18 cellular contexts compared by ENCODE assay signal in genomic region chr3:48692551-48692950, GRCh38. TPM values are rescaled to one million over a fixed set of nuclear protein-coding genes. Genes with fewer than 3 reads are reported as not detected.
DNase-seq lines count a peak whose midpoint lies in the region; ATAC-seq and TF ChIP-seq lines count a peak whose summit lies in the region.
"Had no signal": no experiment of that assay in that cellular context is flagged by ENCODE, and none has a peak within 500 bp of the region (broad histone marks: within the 10 kb centered on the region; RNA-seq: fewer than 3 reads in every experiment).

No MANE protein-coding gene starts in this region.

- no peak for TF ChIP-seq CTCF in left ventricle myocardium inferior (IDR thresholded peaks at IDR 0.05; ENCODE audit: borderline replicate concordance)
- TF ChIP-seq CTCF in heart right ventricle (IDR thresholded peaks at IDR 0.05), result no peak
- no peak for TF ChIP-seq CTCF in epithelial cell of esophagus (IDR thresholded peaks at IDR 0.05; ENCODE audit: insufficient read depth, low read depth, low read length, missing control alignments)
- no peak for TF ChIP-seq CTCF in parathyroid adenoma (IDR thresholded peaks at IDR 0.05)

- H3K36me3 ChIP-seq in left ventricle myocardium inferior (peaks cover 78% of the 10 kb centered on the region), heart right ventricle (peaks cover 0 to 89% (median 58%) of the 10 kb centered on the region in 9 donors), parathyroid adenoma (ENCODE audit: control insufficient read depth, insufficient read depth, low read length) (no peaks in the 10 kb centered on the region), aorta (ENCODE audit: control insufficient read depth in 1 of 2, insufficient read depth in 2 of 2, low read length in 1 of 2) (peaks cover 7 to 12% of the 10 kb centered on the region in 2 donors)

- no peaks in the 10 kb centered on the region for H3K9me3 ChIP-seq in left ventricle myocardium inferior (replicated peaks)
- no peaks in the 10 kb centered on the region for H3K9me3 ChIP-seq in heart right ventricle
- H3K9me3 ChIP-seq in parathyroid adenoma (ENCODE audit: control insufficient read depth, low read length), result no peaks in the 10 kb centered on the region
- H3K9me3 ChIP-seq in aorta (ENCODE audit: control insufficient read depth, low read length), result no peaks in the 10 kb centered on the region
- H3K9me3 ChIP-seq: gastroesophageal sphincter had no signal

- ATAC-seq in heart right ventricle, result no peak
- no peak for ATAC-seq in aorta (ENCODE audit: low FRiP score)
- ATAC-seq in left lobe of liver, result no peak
- ATAC-seq: gastroesophageal sphincter, Panc1 had no signal

- intact Hi-C loops in left ventricle myocardium inferior (cut with micrococcal nuclease) (no loop called here), heart right ventricle (cut with DNase I) (no loop called here), aorta (cut with DNase I) (no loop called here)

- H3K4me3 ChIP-seq in left ventricle myocardium inferior, result peak overlapping the region; percentile 67
- no peak overlapping the region for H3K4me3 ChIP-seq in heart right ventricle
- H3K4me3 ChIP-seq in epithelial cell of esophagus (ENCODE audit: low read length), result no peak overlapping the region
- no peak overlapping the region for H3K4me3 ChIP-seq in parathyroid adenoma (ENCODE audit: low read depth, low read length)
- H3K4me3 ChIP-seq in aorta (ENCODE audit: low read length in 2 of 2), result no peak overlapping the region

- H3K27me3 ChIP-seq in left ventricle myocardium inferior (ENCODE audit: low read depth), result no peaks in the 10 kb centered on the region
- no peaks in the 10 kb centered on the region for H3K27me3 ChIP-seq in heart right ventricle
- no peaks in the 10 kb centered on the region for H3K27me3 ChIP-seq in parathyroid adenoma (ENCODE audit: control insufficient read depth, insufficient read depth, low read length)
- H3K27me3 ChIP-seq in aorta (ENCODE audit: control insufficient read depth in 1 of 2, insufficient read depth in 2 of 2, low read length in 1 of 2), result no peaks in the 10 kb centered on the region
- H3K27me3 ChIP-seq: gastroesophageal sphincter had no signal

- no peak overlapping the region for H2AFZ ChIP-seq in parathyroid adenoma

- no peak overlapping the region for H3K4me2 ChIP-seq in parathyroid adenoma (ENCODE audit: low read length)

- no peak overlapping the region for H3K9ac ChIP-seq in parathyroid adenoma

- DNase-seq in left ventricle myocardium inferior (no peak), heart right ventricle (no peak), epithelial cell of esophagus (ENCODE audit: low read depth) (peak; percentile 35), activated gamma-delta T cell (lab: John Stamatoyannopoulos, UW) (no peak), aorta (no peak), left lobe of liver (ENCODE audit: low spot score) (no peak), ureter (ENCODE audit: low spot score) (no peak)
- DNase-seq: ACHN; activated CD4-positive, alpha-beta T cell treated with anti-CD3 and anti-CD28 coated beads, Interleukin-2, amount 50 U/mL, for 48 hours; CD4-positive, CD25-positive, alpha-beta regulatory T cell; DND-41; immature natural killer cell; NCI-H2029 treated with DMSO at 0.1 percent for 48 hours; NCI-H69; trophoblast cell had no signal

- H3K79me2 ChIP-seq in parathyroid adenoma, result peaks cover 53% of the 10 kb centered on the region

- H3K4me1 ChIP-seq in left ventricle myocardium inferior (peaks cover 57% of the 10 kb centered on the region), heart right ventricle (peaks cover 0 to 41% (median 29%) of the 10 kb centered on the region in 9 donors), parathyroid adenoma (peaks cover 16% of the 10 kb centered on the region), aorta (ENCODE audit: control insufficient read depth in 1 of 2, insufficient read depth in 2 of 2, low read length in 2 of 2) (no peaks in the 10 kb centered on the region)

- H3K27ac ChIP-seq in left ventricle myocardium inferior (replicated peaks) (no peak overlapping the region), heart right ventricle (peak overlapping the region in 1 of 10 donors; percentile 3), parathyroid adenoma (peak overlapping the region; percentile 8), aorta (ENCODE audit: low read depth in 1 of 2, low read length in 2 of 2) (no peak overlapping the region)

RNA-seq across cellular contexts. Expression of gene NCKIPSD, which starts 6.8 kb away (rescaled TPM):
- total RNA-seq in left ventricle myocardium inferior, result 17.0 TPM
- total RNA-seq in heart right ventricle, result 10 to 100 TPM in 9 of 10 donors, 1 to 10 TPM in 1; 9.4 to 21.1 (median 15.1) TPM
- 10 to 100 TPM; 13.0 to 14.3 TPM for polyA plus RNA-seq in heart right ventricle
- 10 to 100 TPM; 26.4 to 31.9 TPM for total RNA-seq in aorta
- 10 to 100 TPM; 11.8 to 28.7 TPM for polyA plus RNA-seq in aorta
- 12.0 TPM for total RNA-seq in left lobe of liver
- total RNA-seq in ureter, result 21.6 TPM

RNA-seq across cellular contexts. Expression of gene IP6K2, which starts 24.5 kb away (rescaled TPM):
- total RNA-seq in left ventricle myocardium inferior (23.5 TPM), heart right ventricle (10 to 100 TPM; 16.7 to 28.9 (median 19.5) TPM), aorta (10 to 100 TPM; 43.9 to 58.2 TPM), left lobe of liver (31.1 TPM), ureter (97.0 TPM)
- polyA plus RNA-seq in heart right ventricle (10 to 100 TPM; 40.4 to 81.7 TPM), aorta (100 to 1,000 TPM in 1 of 2 donors, 10 to 100 TPM in 1; 46.6 to 105 TPM)

RNA-seq across cellular contexts. Expression of gene CELSR3, which starts 29.9 kb away (rescaled TPM):
- total RNA-seq in left ventricle myocardium inferior (0.14 TPM), heart right ventricle (under 1 TPM; 0.10 to 0.44 (median 0.17) TPM), aorta (1 to 10 TPM in 1 of 2 donors, under 1 TPM in 1; 0.91 to 1.3 TPM), left lobe of liver (0.45 TPM), ureter (1.5 TPM)
- polyA plus RNA-seq in heart right ventricle (under 1 TPM; 0.10 to 0.44 TPM), aorta (1 to 10 TPM in 1 of 2 donors, under 1 TPM in 1; 0.25 to 1.3 TPM)

RNA-seq across cellular contexts. Expression of gene SLC26A6, which starts 57.3 kb away (rescaled TPM):
- total RNA-seq in left ventricle myocardium inferior, result 12.9 TPM
- 10 to 100 TPM in 6 of 10 donors, 1 to 10 TPM in 4; 5.2 to 17.7 (median 10.2) TPM for total RNA-seq in heart right ventricle
- 10 to 100 TPM; 11.3 to 25.4 TPM for polyA plus RNA-seq in heart right ventricle
- total RNA-seq in aorta, result 10 to 100 TPM; 30.7 to 33.6 TPM
- polyA plus RNA-seq in aorta, result 100 to 1,000 TPM in 1 of 2 donors, 10 to 100 TPM in 1; 10.5 to 154 TPM
- total RNA-seq in left lobe of liver, result 8.4 TPM
- total RNA-seq in ureter, result 12.3 TPM
